ENCODE assay signal across 8 cellular contexts in genomic region chr21:41952568-41953248, GRCh38. TPM values are rescaled to one million over a fixed set of nuclear protein-coding genes. Genes with fewer than 3 reads are reported as not detected.
A peak's percentile ranks its signal among the peaks of the same experiment; 100 is the strongest.
DNase-seq lines count a peak whose midpoint lies in the region.

No MANE protein-coding gene starts in this region.

- no peak for DNase-seq in activated CD4-positive, alpha-beta T cell treated with anti-CD3 and anti-CD28 coated beads, Interleukin-2, amount 10 ng/mL, durations not matched to agents 24 days and 14 days
- no peak for DNase-seq in activated CD4-positive, alpha-beta T cell treated with anti-CD3 and anti-CD28 coated beads for 1 hour
- DNase-seq in activated T-helper 2 cell treated with anti-CD3 and anti-CD28 coated beads, Interferon-gamma antibody, Interleukin-2, Interleukin-4, amounts not matched to agents 10 μg/mL and 5 μg/mL and 100 μg/mL, durations not matched to agents 14 hours and 24 hours and 36 hours (ENCODE audit: low spot score), result no peak
- DNase-seq in immature natural killer cell, result no peak
- no peak for DNase-seq in Ammon's horn (ENCODE audit: low spot score)
- DNase-seq in activated effector memory CD4-positive, alpha-beta T cell treated with anti-CD3 and anti-CD28 coated beads, Interleukin-2, amount 50 U/mL, for 16 hours, result no peak
- DNase-seq in superior temporal gyrus (ENCODE audit: extremely low spot score), result no peak

- no peak overlapping the region for H3K27ac ChIP-seq in stomach smooth muscle (ENCODE audit: low read length)

- H3K9me3 Mint-ChIP-seq in activated CD4-positive, alpha-beta T cell treated with anti-CD3 and anti-CD28 coated beads, Interleukin-2, amount 10 ng/mL, durations not matched to agents 24 days and 14 days, result no peaks in the 10 kb centered on the region
- no peaks in the 10 kb centered on the region for H3K9me3 Mint-ChIP-seq in activated T-helper 2 cell treated with anti-CD3 and anti-CD28 coated beads, Interferon-gamma antibody, Interleukin-2, Interleukin-4, amounts not matched to agents 10 μg/mL and 5 μg/mL and 100 μg/mL, durations not matched to agents 14 hours and 24 hours and 36 hours
- H3K9me3 Mint-ChIP-seq in immature natural killer cell, result peaks cover 0 to 1% (median 0%) of the 10 kb centered on the region in 6 donors

- peaks cover 20% of the 10 kb centered on the region for H3K27me3 Mint-ChIP-seq in activated CD4-positive, alpha-beta T cell treated with anti-CD3 and anti-CD28 coated beads, Interleukin-2, amount 10 ng/mL, durations not matched to agents 24 days and 14 days
- H3K27me3 Mint-ChIP-seq in activated T-helper 2 cell treated with anti-CD3 and anti-CD28 coated beads, Interferon-gamma antibody, Interleukin-2, Interleukin-4, amounts not matched to agents 10 μg/mL and 5 μg/mL and 100 μg/mL, durations not matched to agents 14 hours and 24 hours and 36 hours (ENCODE audit: low read depth), result peaks cover 18% of the 10 kb centered on the region
- peaks cover 4 to 8% (median 5%) of the 10 kb centered on the region in 3 donors for H3K27me3 Mint-ChIP-seq in immature natural killer cell (ENCODE audit: low read depth in 3 of 3)

- H3K4me3 Mint-ChIP-seq in activated CD4-positive, alpha-beta T cell treated with anti-CD3 and anti-CD28 coated beads, Interleukin-2, amount 10 ng/mL, durations not matched to agents 24 days and 14 days, result peak overlapping the region; percentile 61
- H3K4me3 Mint-ChIP-seq in activated T-helper 2 cell treated with anti-CD3 and anti-CD28 coated beads, Interferon-gamma antibody, Interleukin-2, Interleukin-4, amounts not matched to agents 10 μg/mL and 5 μg/mL and 100 μg/mL, durations not matched to agents 14 hours and 24 hours and 36 hours (ENCODE audit: low read depth), result peak overlapping the region; percentile 43
- H3K4me3 Mint-ChIP-seq in immature natural killer cell, result peak overlapping the region; percentile 65 to 77 (median 70)

- peak overlapping the region; percentile 62 to 76 for H3K4me3 ChIP-seq in stomach smooth muscle (ENCODE audit: low read length in 2 of 2)

- H3K9me3 ChIP-seq in stomach smooth muscle (ENCODE audit: control insufficient read depth in 2 of 2, low read length in 2 of 2), result no peaks in the 10 kb centered on the region

- intact Hi-C loops in activated CD4-positive, alpha-beta T cell treated with anti-CD3 and anti-CD28 coated beads, Interleukin-2, amount 10 ng/mL, durations not matched to agents 24 days and 14 days (cut with micrococcal nuclease), result no loop called here
- intact Hi-C loops in activated T-helper 2 cell treated with anti-CD3 and anti-CD28 coated beads, Interferon-gamma antibody, Interleukin-2, Interleukin-4, amounts not matched to agents 10 μg/mL and 5 μg/mL and 100 μg/mL, durations not matched to agents 14 hours and 24 hours and 36 hours (cut with micrococcal nuclease), result no loop called here

- peak overlapping the region; percentile 23 for H3K27ac Mint-ChIP-seq in activated CD4-positive, alpha-beta T cell treated with anti-CD3 and anti-CD28 coated beads, Interleukin-2, amount 10 ng/mL, durations not matched to agents 24 days and 14 days
- H3K27ac Mint-ChIP-seq in activated T-helper 2 cell treated with anti-CD3 and anti-CD28 coated beads, Interferon-gamma antibody, Interleukin-2, Interleukin-4, amounts not matched to agents 10 μg/mL and 5 μg/mL and 100 μg/mL, durations not matched to agents 14 hours and 24 hours and 36 hours, result no peak overlapping the region
- H3K27ac Mint-ChIP-seq in immature natural killer cell, result peak overlapping the region in 1 of 6 donors; percentile 17

- H3K9ac ChIP-seq in stomach smooth muscle (ENCODE audit: low read length in 2 of 2), result peak overlapping the region; percentile 61 to 62

- no peaks in the 10 kb centered on the region for H3K27me3 ChIP-seq in stomach smooth muscle (ENCODE audit: control insufficient read depth in 1 of 2, insufficient read depth in 2 of 2, low read length in 2 of 2)

- peaks cover 14% of the 10 kb centered on the region for H3K4me1 Mint-ChIP-seq in activated CD4-positive, alpha-beta T cell treated with anti-CD3 and anti-CD28 coated beads, Interleukin-2, amount 10 ng/mL, durations not matched to agents 24 days and 14 days
- H3K4me1 Mint-ChIP-seq in activated T-helper 2 cell treated with anti-CD3 and anti-CD28 coated beads, Interferon-gamma antibody, Interleukin-2, Interleukin-4, amounts not matched to agents 10 μg/mL and 5 μg/mL and 100 μg/mL, durations not matched to agents 14 hours and 24 hours and 36 hours (ENCODE audit: low read depth), result peaks cover 11% of the 10 kb centered on the region
- H3K4me1 Mint-ChIP-seq in immature natural killer cell, result peaks cover 15 to 16% of the 10 kb centered on the region in 2 donors

- H3K4me1 ChIP-seq in stomach smooth muscle (ENCODE audit: control insufficient read depth, insufficient read depth, low read length), result peaks cover 46% of the 10 kb centered on the region

- H3K36me3 ChIP-seq in stomach smooth muscle (ENCODE audit: control insufficient read depth in 2 of 2, insufficient read depth in 2 of 2, low read length in 2 of 2), result peaks cover 0 to 2% of the 10 kb centered on the region in 2 donors

- no peaks in the 10 kb centered on the region for H3K36me3 Mint-ChIP-seq in activated CD4-positive, alpha-beta T cell treated with anti-CD3 and anti-CD28 coated beads, Interleukin-2, amount 10 ng/mL, durations not matched to agents 24 days and 14 days (ENCODE audit: low read depth)
- H3K36me3 Mint-ChIP-seq in activated T-helper 2 cell treated with anti-CD3 and anti-CD28 coated beads, Interferon-gamma antibody, Interleukin-2, Interleukin-4, amounts not matched to agents 10 μg/mL and 5 μg/mL and 100 μg/mL, durations not matched to agents 14 hours and 24 hours and 36 hours (ENCODE audit: low read depth), result no peaks in the 10 kb centered on the region
- H3K36me3 Mint-ChIP-seq in immature natural killer cell, result peaks cover 0 to 4% (median 0%) of the 10 kb centered on the region in 3 donors

RNA-seq across cellular contexts. Expression of gene C2CD2, which starts 1.1 kb away (rescaled TPM):
- total RNA-seq in activated CD4-positive, alpha-beta T cell treated with anti-CD3 and anti-CD28 coated beads, Interleukin-2, amount 10 ng/mL, durations not matched to agents 24 days and 14 days, result 9.3 and 10.6 TPM in 2 replicates
- total RNA-seq in activated T-helper 2 cell treated with anti-CD3 and anti-CD28 coated beads, Interferon-gamma antibody, Interleukin-2, Interleukin-4, amounts not matched to agents 10 μg/mL and 5 μg/mL and 100 μg/mL, durations not matched to agents 14 hours and 24 hours and 36 hours, result 8.6 and 11.1 TPM in 2 replicates
- polyA plus RNA-seq in immature natural killer cell, result 1 to 10 TPM in 2 of 3 donors, not detected in 1; 2.1 TPM

RNA-seq across cellular contexts. Expression of gene ZBTB21, which starts 57.5 kb away (rescaled TPM):
- 35.3 and 38.1 TPM in 2 replicates for total RNA-seq in activated CD4-positive, alpha-beta T cell treated with anti-CD3 and anti-CD28 coated beads, Interleukin-2, amount 10 ng/mL, durations not matched to agents 24 days and 14 days
- total RNA-seq in activated T-helper 2 cell treated with anti-CD3 and anti-CD28 coated beads, Interferon-gamma antibody, Interleukin-2, Interleukin-4, amounts not matched to agents 10 μg/mL and 5 μg/mL and 100 μg/mL, durations not matched to agents 14 hours and 24 hours and 36 hours, result 24.5 and 25.7 TPM in 2 replicates
- 1 to 10 TPM; 1.3 to 4.1 (median 2.2) TPM for polyA plus RNA-seq in immature natural killer cell
